27 cellular contexts compared by ENCODE assay signal in the genomic region with DNA sequence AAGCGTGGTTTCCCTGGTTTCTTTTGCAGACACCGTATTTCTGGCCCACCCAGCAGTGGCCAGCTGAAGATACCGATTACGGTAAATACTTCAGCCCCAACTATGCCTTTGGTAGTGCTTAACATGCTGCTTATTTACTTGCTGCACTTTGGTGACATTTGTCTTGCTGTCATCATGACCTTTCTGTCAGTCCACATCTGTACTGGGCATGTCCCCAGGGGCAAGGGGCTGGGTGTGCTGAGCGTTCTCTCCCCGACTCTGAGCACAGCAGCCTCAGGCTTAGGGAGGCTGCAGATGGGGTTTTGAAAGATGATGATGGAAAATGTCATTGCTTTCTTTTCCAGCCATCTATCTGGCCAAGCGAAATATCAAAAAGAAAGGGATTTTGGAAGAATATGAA.
"Had no signal": no experiment of that assay in that cellular context is flagged by ENCODE, and none has a peak within 500 bp of the region (broad histone marks: within the 10 kb centered on the region; RNA-seq: fewer than 3 reads in every experiment).

No MANE protein-coding gene starts in this region.

- H3K27ac Mint-ChIP-seq: dendritic cell treated with granulocyte-macrophage colony-stimulating factor and Interleukin-4, amounts not matched to agents 40 ng/mL and 50 ng/mL, for 4 days; endodermal cell; mesothelial cell of epicardium had no signal

- H3K9me3 ChIP-seq: colonic mucosa, esophagus squamous epithelium, gastrocnemius medialis, heart right ventricle, left lung, lower lobe of right lung, mucosa of descending colon had no signal

- H3K4me3 Mint-ChIP-seq: dendritic cell treated with granulocyte-macrophage colony-stimulating factor and Interleukin-4, amounts not matched to agents 40 ng/mL and 50 ng/mL, for 4 days; effector memory CD8-positive, alpha-beta T cell; endodermal cell; mesothelial cell of epicardium had no signal

- DNase-seq: colonic mucosa; cortex of kidney; effector CD8-positive, alpha-beta T cell; effector memory CD8-positive, alpha-beta T cell; endodermal cell; erythroblast; esophagus squamous epithelium; foreskin fibroblast; foreskin melanocyte; gastrocnemius medialis; glutamatergic neuron; head of caudate nucleus; heart right ventricle; hippocampal formation; left cardiac atrium; left lung; left ventricle myocardium superior; lower lobe of right lung; mesenchymal stem cell; mucosa of descending colon had no signal

- H3K4me3 ChIP-seq: colonic mucosa, esophagus squamous epithelium, gastrocnemius medialis, heart right ventricle, left lung, lower lobe of right lung, mucosa of descending colon had no signal

- H3K27ac ChIP-seq: colonic mucosa, epithelial cell of prostate, esophagus squamous epithelium, gastrocnemius medialis, heart right ventricle, left lung, lower lobe of right lung had no signal

- H3K36me3 Mint-ChIP-seq: mesothelial cell of epicardium had no signal

- H3K27me3 Mint-ChIP-seq: effector memory CD8-positive, alpha-beta T cell had no signal

- H3K4me1 Mint-ChIP-seq: mesothelial cell of epicardium had no signal

- H3K9me3 Mint-ChIP-seq: dendritic cell treated with granulocyte-macrophage colony-stimulating factor and Interleukin-4, amounts not matched to agents 40 ng/mL and 50 ng/mL, for 4 days; effector memory CD8-positive, alpha-beta T cell; endodermal cell; mesothelial cell of epicardium had no signal

- H3K27me3 ChIP-seq: colonic mucosa, gastrocnemius medialis, left lung had no signal

- H3K4me1 ChIP-seq: gastrocnemius medialis, left lung, lower lobe of right lung had no signal

- FAIRE-seq: endometrium, islet of Langerhans, keratinocyte had no signal

- ATAC-seq: effector memory CD8-positive, alpha-beta T cell; esophagus mucosa; gastrocnemius medialis; heart right ventricle; left cardiac atrium; left lung; left ventricle myocardium superior; lower lobe of right lung; mucosa of descending colon had no signal

- H3K36me3 ChIP-seq: colonic mucosa, esophagus squamous epithelium, gastrocnemius medialis, heart right ventricle, left lung, lower lobe of right lung had no signal
